Comparison of ENCODE assay signal across 20 cellular contexts in the genomic region with DNA sequence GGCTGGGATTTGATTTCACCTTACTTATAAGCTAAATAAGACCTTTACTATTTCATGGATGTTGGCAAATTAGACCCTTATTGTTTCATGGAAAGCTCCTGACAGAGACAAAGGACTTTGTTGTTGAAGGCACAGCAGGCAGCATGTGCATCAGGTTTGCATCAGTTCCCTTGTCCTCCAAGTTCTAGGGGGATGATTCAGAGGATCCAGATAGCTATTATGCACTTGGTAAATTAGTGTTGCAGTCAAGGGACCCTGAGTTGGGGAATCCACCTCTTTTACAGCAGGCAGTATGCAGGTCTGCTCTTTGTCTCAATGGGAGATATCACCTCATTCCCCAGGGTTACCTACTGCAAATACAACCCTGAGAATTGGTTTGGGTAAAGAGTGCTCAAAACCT.
"Had no signal": no experiment of that assay in that cellular context is flagged by ENCODE, and none has a peak within 500 bp of the region (broad histone marks: within the 10 kb centered on the region; RNA-seq: fewer than 3 reads in every experiment).

No MANE protein-coding gene starts in this region.

- H3K27ac ChIP-seq: body of pancreas, cardiac muscle cell, neutrophil, pancreas, thyroid gland had no signal

- H3K36me3 Mint-ChIP-seq: activated naive CD4-positive, alpha-beta T cell treated with anti-CD3 and anti-CD28 coated beads, Interleukin-2, amount 10 ng/mL, durations not matched to agents 7 days and 5 days; natural killer cell treated with Interleukin-12 subunit alpha and Interleukin-12 subunit beta and Interleukin-15 and Interleukin-18, amount 100 ng/mL, for 72 hours had no signal

- H3K27ac Mint-ChIP-seq: activated B cell treated with CpG ODN at 0.5 μM for 24 hours; activated CD4-positive, alpha-beta T cell treated with anti-CD3 and anti-CD28 coated beads for 36 hours; activated naive CD4-positive, alpha-beta T cell treated with anti-CD3 and anti-CD28 coated beads, Interleukin-2, amount 10 ng/mL, durations not matched to agents 7 days and 5 days; activated naive CD8-positive, alpha-beta T cell treated with anti-CD3 and anti-CD28 coated beads, Interleukin-2, amount 50 U/mL, for 24 hours; natural killer cell treated with Interleukin-12 subunit alpha and Interleukin-12 subunit beta and Interleukin-15 and Interleukin-18, amount 100 ng/mL, for 72 hours had no signal

- H3K4me3 Mint-ChIP-seq: activated B cell treated with CpG ODN at 0.5 μM for 24 hours; activated CD4-positive, alpha-beta T cell treated with anti-CD3 and anti-CD28 coated beads for 36 hours; activated naive CD4-positive, alpha-beta T cell treated with anti-CD3 and anti-CD28 coated beads, Interleukin-2, amount 10 ng/mL, durations not matched to agents 7 days and 5 days; activated naive CD8-positive, alpha-beta T cell treated with anti-CD3 and anti-CD28 coated beads, Interleukin-2, amount 50 U/mL, for 24 hours; natural killer cell treated with Interleukin-12 subunit alpha and Interleukin-12 subunit beta and Interleukin-15 and Interleukin-18, amount 100 ng/mL, for 72 hours had no signal

- H3K36me3 ChIP-seq: cardiac muscle cell, neutrophil, pancreas, thyroid gland had no signal

- H3K9me3 Mint-ChIP-seq: activated B cell treated with CpG ODN at 0.5 μM for 24 hours; activated naive CD4-positive, alpha-beta T cell treated with anti-CD3 and anti-CD28 coated beads, Interleukin-2, amount 10 ng/mL, durations not matched to agents 7 days and 5 days; activated naive CD8-positive, alpha-beta T cell treated with anti-CD3 and anti-CD28 coated beads, Interleukin-2, amount 50 U/mL, for 24 hours; natural killer cell treated with Interleukin-12 subunit alpha and Interleukin-12 subunit beta and Interleukin-15 and Interleukin-18, amount 100 ng/mL, for 72 hours had no signal

- ATAC-seq: activated CD4-positive, alpha-beta T cell treated with anti-CD3 and anti-CD28 coated beads for 36 hours; activated naive CD8-positive, alpha-beta T cell treated with anti-CD3 and anti-CD28 coated beads, Interleukin-2, amount 50 U/mL, for 24 hours; body of pancreas; left cardiac atrium; natural killer cell treated with Interleukin-12 subunit alpha and Interleukin-12 subunit beta and Interleukin-15 and Interleukin-18, amount 100 ng/mL, for 72 hours; pancreas; right cardiac atrium; stimulated activated naive CD8-positive, alpha-beta T cell treated with anti-CD3 and anti-CD28 coated beads, Interleukin-15, Interleukin-2, amounts not matched to agents 100 U/mL and 50 U/mL, for 24 hours had no signal

- DNase-seq: activated B cell treated with CpG ODN at 0.5 μM for 24 hours; activated CD4-positive, alpha-beta T cell treated with anti-CD3 and anti-CD28 coated beads for 36 hours; activated CD4-positive, alpha-beta T cell treated with anti-CD3 and anti-CD28 coated beads, Interleukin-2, amount 50 U/mL, for 4 hours; activated naive CD4-positive, alpha-beta T cell treated with anti-CD3 and anti-CD28 coated beads, Interleukin-2, amount 10 ng/mL, durations not matched to agents 7 days and 5 days; activated naive CD8-positive, alpha-beta T cell treated with anti-CD3 and anti-CD28 coated beads, Interleukin-2, amount 50 U/mL, for 24 hours; activated T-cell treated with anti-CD3 and anti-CD28 coated beads, Interleukin-2, amount 50 U/mL, for 48 hours; anterior cingulate cortex; body of pancreas; effector CD8-positive, alpha-beta T cell; foreskin melanocyte; left cardiac atrium; pancreas; right cardiac atrium; stimulated activated CD4-positive, alpha-beta T cell treated with anti-CD3 and anti-CD28 coated beads, Interleukin-4, amount 100 ng/mL, for 24 hours; stimulated activated naive CD8-positive, alpha-beta T cell treated with anti-CD3 and anti-CD28 coated beads, Interleukin-15, Interleukin-2, amounts not matched to agents 100 U/mL and 50 U/mL, for 24 hours; T-helper 1 cell; thyroid gland had no signal

- H3K4me3 ChIP-seq: body of pancreas, cardiac muscle cell, pancreas, thyroid gland had no signal

- H3K9me3 ChIP-seq: body of pancreas, neutrophil, pancreas, thyroid gland had no signal

- H3K4me1 ChIP-seq: body of pancreas, pancreas, thyroid gland had no signal

- H3K4me1 Mint-ChIP-seq: activated B cell treated with CpG ODN at 0.5 μM for 24 hours; activated CD4-positive, alpha-beta T cell treated with anti-CD3 and anti-CD28 coated beads for 36 hours; activated naive CD4-positive, alpha-beta T cell treated with anti-CD3 and anti-CD28 coated beads, Interleukin-2, amount 10 ng/mL, durations not matched to agents 7 days and 5 days; activated naive CD8-positive, alpha-beta T cell treated with anti-CD3 and anti-CD28 coated beads, Interleukin-2, amount 50 U/mL, for 24 hours had no signal

- H3K27me3 ChIP-seq: body of pancreas, cardiac muscle cell, neutrophil, pancreas, thyroid gland had no signal
